ENCODE assay signal across 21 cellular contexts in genomic region chr7:47394751-47395252, GRCh38.
"Had no signal": no experiment of that assay in that cellular context is flagged by ENCODE, and none has a peak within 500 bp of the region (broad histone marks: within the 10 kb centered on the region; RNA-seq: fewer than 3 reads in every experiment).

No MANE protein-coding gene starts in this region.

- H3K27ac ChIP-seq: adrenal gland, ascending aorta, brain microvascular endothelial cell, colonic mucosa, esophagus squamous epithelium, gastrocnemius medialis, prostate gland, tibial artery had no signal

- H3K4me1 ChIP-seq: colonic mucosa, prostate gland had no signal

- H3K27me3 Mint-ChIP-seq: memory B cell had no signal

- ATAC-seq: activated T-cell treated with anti-CD3 and anti-CD28 coated beads, Interleukin-2, amount 50 U/mL, for 4 hours; gastrocnemius medialis; mucosa of descending colon had no signal

- DNase-seq: activated CD8-positive, alpha-beta memory T cell treated with anti-CD3 and anti-CD28 coated beads for 24 hours; activated CD8-positive, alpha-beta memory T cell treated with anti-CD3 and anti-CD28 coated beads, Interleukin-2, amount 50 U/mL, for 4 hours; activated naive CD4-positive, alpha-beta T cell; activated T-cell treated with anti-CD3 and anti-CD28 coated beads, Interleukin-2, amount 50 U/mL, for 4 hours; brain microvascular endothelial cell; central memory CD4-positive, alpha-beta T cell; colonic mucosa; esophagus squamous epithelium; hypothalamus; mucosa of descending colon; stimulated activated CD4-positive, alpha-beta T cell treated with anti-CD3 and anti-CD28 coated beads, Interleukin-4, amount 100 ng/mL, for 24 hours; T-helper 1 cell had no signal

- H3K36me3 Mint-ChIP-seq: activated naive CD8-positive, alpha-beta T cell had no signal

- H3K9me3 ChIP-seq: adrenal gland, ascending aorta, colonic mucosa, esophagus squamous epithelium, gastrocnemius medialis, mucosa of descending colon, prostate gland, tibial artery had no signal

- H3K27me3 ChIP-seq: adrenal gland, ascending aorta, brain microvascular endothelial cell, colonic mucosa, gastrocnemius medialis, tibial artery had no signal

- H3K4me3 Mint-ChIP-seq: activated naive CD8-positive, alpha-beta T cell; activated T-cell treated with anti-CD3 and anti-CD28 coated beads, Interleukin-2, amount 50 U/mL, for 4 hours; memory B cell; stimulated activated naive CD8-positive, alpha-beta T cell treated with anti-CD3 and anti-CD28 coated beads, Interleukin-15, Interleukin-2, amounts not matched to agents 100 ng/mL and 50 ng/mL, for 24 hours had no signal

- H3K36me3 ChIP-seq: prostate gland had no signal

- H3K4me3 ChIP-seq: adrenal gland, ascending aorta, colonic mucosa, esophagus squamous epithelium, gastrocnemius medialis, mucosa of descending colon, prostate gland, tibial artery had no signal

- H3K9me3 Mint-ChIP-seq: activated T-cell treated with anti-CD3 and anti-CD28 coated beads, Interleukin-2, amount 50 U/mL, for 4 hours; activated T-helper 2 cell treated with anti-CD3 and anti-CD28 coated beads, Interferon-gamma antibody, Interleukin-2, Interleukin-4, amounts not matched to agents 10 μg/mL and 5 μg/mL and 100 μg/mL, durations not matched to agents 14 hours and 24 hours and 36 hours; memory B cell; stimulated activated naive CD8-positive, alpha-beta T cell treated with anti-CD3 and anti-CD28 coated beads, Interleukin-15, Interleukin-2, amounts not matched to agents 100 ng/mL and 50 ng/mL, for 24 hours had no signal

- H3K27ac Mint-ChIP-seq: activated naive CD8-positive, alpha-beta T cell; activated T-helper 2 cell treated with anti-CD3 and anti-CD28 coated beads, Interferon-gamma antibody, Interleukin-2, Interleukin-4, amounts not matched to agents 10 μg/mL and 5 μg/mL and 100 μg/mL, durations not matched to agents 14 hours and 24 hours and 36 hours; memory B cell; stimulated activated naive CD8-positive, alpha-beta T cell treated with anti-CD3 and anti-CD28 coated beads, Interleukin-15, Interleukin-2, amounts not matched to agents 100 ng/mL and 50 ng/mL, for 24 hours had no signal
